25 cellular contexts compared by ENCODE assay signal in genomic region chr11:19959210-19959609, GRCh38.
"Had no signal": no experiment of that assay in that cellular context is flagged by ENCODE, and none has a peak within 500 bp of the region (broad histone marks: within the 10 kb centered on the region; RNA-seq: fewer than 3 reads in every experiment).

No MANE protein-coding gene starts in this region.

- H3K4me3 Mint-ChIP-seq: activated CD4-positive, alpha-beta T cell treated with anti-CD3 and anti-CD28 coated beads, Interleukin-2, amount 10 ng/mL, durations not matched to agents 24 days and 14 days; activated naive CD8-positive, alpha-beta T cell treated with anti-CD3 and anti-CD28 coated beads, Interleukin-2, amount 50 U/mL, for 24 hours; activated T-cell treated with anti-CD3 and anti-CD28 coated beads, Interleukin-2, amount 50 U/mL, for 4 hours; T-helper 2 cell treated with Interferon-gamma antibody and Interleukin-4, amounts not matched to agents 5 μg/mL and 100 μg/mL, for 36 hours; WTC11 had no signal

- H3K36me3 Mint-ChIP-seq: activated naive CD4-positive, alpha-beta T cell treated with anti-CD3 and anti-CD28 coated beads, Interleukin-2, amount 50 U/mL, for 72 hours had no signal

- H3K27ac ChIP-seq: body of pancreas, Peyer's patch, SJSA1 had no signal

- H3K36me3 ChIP-seq: Peyer's patch had no signal

- ATAC-seq: activated naive CD4-positive, alpha-beta T cell treated with anti-CD3 and anti-CD28 coated beads, Interleukin-2, amount 50 U/mL, for 72 hours; body of pancreas; SK-N-SH treated with all-trans-retinoic acid at 6 μM for 48 hours; WTC11 had no signal

- H3K9me3 Mint-ChIP-seq: activated CD4-positive, alpha-beta T cell treated with anti-CD3 and anti-CD28 coated beads, Interleukin-2, amount 10 ng/mL, durations not matched to agents 24 days and 14 days; activated naive CD4-positive, alpha-beta T cell treated with anti-CD3 and anti-CD28 coated beads, Interleukin-2, amount 50 U/mL, for 72 hours; activated naive CD8-positive, alpha-beta T cell treated with anti-CD3 and anti-CD28 coated beads, Interleukin-2, amount 50 U/mL, for 24 hours; activated T-cell treated with anti-CD3 and anti-CD28 coated beads, Interleukin-2, amount 50 U/mL, for 4 hours; T-helper 2 cell treated with Interferon-gamma antibody and Interleukin-4, amounts not matched to agents 5 μg/mL and 100 μg/mL, for 36 hours; WTC11 had no signal

- H3K4me1 Mint-ChIP-seq: activated CD4-positive, alpha-beta T cell treated with anti-CD3 and anti-CD28 coated beads, Interleukin-2, amount 10 ng/mL, durations not matched to agents 24 days and 14 days had no signal

- H3K9me3 ChIP-seq: ascending aorta, body of pancreas, Peyer's patch, SJSA1 had no signal

- H3K27ac Mint-ChIP-seq: activated CD4-positive, alpha-beta T cell treated with anti-CD3 and anti-CD28 coated beads, Interleukin-2, amount 10 ng/mL, durations not matched to agents 24 days and 14 days; activated naive CD4-positive, alpha-beta T cell treated with anti-CD3 and anti-CD28 coated beads, Interleukin-2, amount 50 U/mL, for 72 hours; activated naive CD8-positive, alpha-beta T cell treated with anti-CD3 and anti-CD28 coated beads, Interleukin-2, amount 50 U/mL, for 24 hours; T-helper 2 cell treated with Interferon-gamma antibody and Interleukin-4, amounts not matched to agents 5 μg/mL and 100 μg/mL, for 36 hours had no signal

- H3K4me3 ChIP-seq: ascending aorta, body of pancreas, Peyer's patch, SJSA1 had no signal

- H3K4me1 ChIP-seq: Peyer's patch, SJSA1 had no signal

- H3K27me3 ChIP-seq: ascending aorta, body of pancreas, Peyer's patch, SJSA1 had no signal

- DNase-seq: activated CD4-positive, alpha-beta T cell treated with anti-CD3 and anti-CD28 coated beads for 1 hour; activated CD4-positive, alpha-beta T cell treated with anti-CD3 and anti-CD28 coated beads, Interleukin-2, amount 10 ng/mL, durations not matched to agents 24 days and 14 days; activated CD4-positive, alpha-beta T cell treated with anti-CD3 and anti-CD28 coated beads, Interleukin-2, amount 50 U/mL, for 48 hours; activated effector memory CD4-positive, alpha-beta T cell treated with anti-CD3 and anti-CD28 coated beads, Interleukin-2, amount 50 U/mL, for 16 hours; activated naive CD4-positive, alpha-beta T cell treated with Interleukin-2 at 50 U/mL for 16 hours; activated naive CD8-positive, alpha-beta T cell treated with anti-CD3 and anti-CD28 coated beads, Interleukin-2, amount 50 U/mL, for 24 hours; activated T-cell treated with anti-CD3 and anti-CD28 coated beads, Interleukin-2, amount 50 U/mL, for 4 hours; amniotic stem cell; body of pancreas; Karpas-422; NCI-H1105 treated with DMSO at 0.1 percent for 48 hours; NCI-H1436 treated with DMSO at 0.1 percent for 48 hours; NCI-H187; NCI-H2081; NCI-H510A treated with DMSO at 0.1 percent for 48 hours; NK-92 treated with Interleukin-12 subunit alpha and Interleukin-12 subunit beta, amount 100 ng/mL, for 24 hours; Peyer's patch; SHP77; SW 1271 had no signal
